Comparison of ENCODE assay signal across 8 cellular contexts in the genomic region with DNA sequence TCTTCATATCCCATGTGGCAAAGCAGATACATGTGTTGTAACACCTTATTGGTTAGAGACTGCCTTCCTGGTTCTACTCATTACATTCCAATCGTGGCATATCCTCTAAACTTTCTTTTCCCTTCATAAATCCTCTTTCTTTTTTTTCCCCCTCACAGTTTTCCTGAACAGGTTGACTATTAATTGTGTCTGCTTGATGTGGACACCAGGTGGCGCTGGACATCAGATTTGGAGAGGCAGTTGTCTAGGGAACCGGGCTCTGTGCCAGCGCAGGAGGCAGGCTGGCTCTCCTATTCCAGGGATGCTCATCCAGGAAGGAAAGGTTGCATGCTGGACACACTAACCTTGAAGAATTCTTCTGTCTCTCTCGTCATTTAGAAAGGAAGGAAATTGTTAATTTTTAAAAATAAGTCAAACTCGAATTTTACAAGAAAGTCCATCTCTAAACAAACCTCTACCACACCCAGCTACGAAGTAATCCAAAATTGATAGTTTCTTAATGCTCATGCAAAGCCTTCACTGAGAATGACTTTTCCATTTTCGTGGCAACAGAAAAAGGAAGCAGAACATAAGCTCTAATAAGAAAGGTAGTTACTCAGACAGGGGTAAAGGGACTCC. TPM values are rescaled to one million over a fixed set of nuclear protein-coding genes. Genes with fewer than 3 reads are reported as not detected.
A peak's percentile ranks its signal among the peaks of the same experiment; 100 is the strongest.
DNase-seq lines count a peak whose midpoint lies in the region; ATAC-seq and TF ChIP-seq lines count a peak whose summit lies in the region.

No MANE protein-coding gene starts in this region.

- DNase-seq in DMS79 treated with DMSO at 0.1 percent for 48 hours (lab: John Stamatoyannopoulos, UW) (peak; percentile 76), KG1 (lab: John Stamatoyannopoulos, UW) (peak; percentile 36), Panc1 (ENCODE audit: low read depth, low spot score) (peak; percentile 35), activated T-helper 1 cell treated with Interleukin-2 at 50 U/mL for 16 hours (ENCODE audit: low read depth) (peak; percentile 28), fibroblast of the aortic adventitia (ENCODE audit: low read depth) (peak; percentile 80), neuronal stem cell (ENCODE audit: low spot score) (peak; percentile 76), substantia nigra (lab: John Stamatoyannopoulos, UW) (peak; percentile 9 to 96 (median 75))

- POLR2A ChIA-PET in Panc1 (lab: Charles Lee) = no interaction called here

- H3K27ac ChIP-seq in Panc1 (ENCODE audit: low read length) = no peak overlapping the region
- no peak overlapping the region for H3K27ac ChIP-seq in neuronal stem cell (replicated peaks; ENCODE audit: low read length)
- no peak overlapping the region for H3K27ac ChIP-seq in substantia nigra (ENCODE audit: low read depth, low read length, poor library complexity, severe bottlenecking)

- no peak overlapping the region for H3K4me2 ChIP-seq in neuronal stem cell (ENCODE audit: insufficient read depth, low read length, poor library complexity, severe bottlenecking)

- in situ Hi-C loops in Panc1 (cut with HindIII; ENCODE audit: low pct_unique_long_range_greater_than_20kb, low sequenced_read_pairs) = no loop called here

- CTCF ChIA-PET in Panc1 (lab: Charles Lee) = no interaction called here

- H2BK120ac ChIP-seq in neuronal stem cell (ENCODE audit: low read depth, low read length) = no peak overlapping the region

- no peaks in the 10 kb centered on the region for H3K79me1 ChIP-seq in neuronal stem cell (ENCODE audit: low read depth, low read length)

- no peak overlapping the region for H3K14ac ChIP-seq in neuronal stem cell (ENCODE audit: low read length)

- no peak overlapping the region for H3K23ac ChIP-seq in neuronal stem cell (ENCODE audit: low read depth, low read length, poor library complexity)

- H3K27me3 ChIP-seq in Panc1 (ENCODE audit: control insufficient read depth, insufficient read depth, low read length) (peaks cover 10% of the 10 kb centered on the region), neuronal stem cell (ENCODE audit: control insufficient read depth in 3 of 3, insufficient read depth in 3 of 3, low read depth in 1 of 3, low read length in 3 of 3) (no peaks in the 10 kb centered on the region)

- no peak overlapping the region for H3K18ac ChIP-seq in neuronal stem cell (ENCODE audit: low read length)

- H2BK15ac ChIP-seq in neuronal stem cell (ENCODE audit: low read length) = no peak overlapping the region

- TF ChIP-seq CTCF in Panc1 (IDR thresholded peaks at IDR 0.05) (peak; percentile 86), fibroblast of the aortic adventitia (IDR thresholded peaks at IDR 0.05; ENCODE audit: insufficient read depth, low read length) (peak; percentile 74)

- H2AFZ ChIP-seq in neuronal stem cell (ENCODE audit: low read length) = no peak overlapping the region

- no peaks in the 10 kb centered on the region for H3K4me1 ChIP-seq in Panc1 (ENCODE audit: control insufficient read depth, insufficient read depth, low read length)
- H3K4me1 ChIP-seq in neuronal stem cell (ENCODE audit: control insufficient read depth in 2 of 2, insufficient read depth in 1 of 2, low read depth in 1 of 2, low read length in 2 of 2) = no peaks in the 10 kb centered on the region

- intact Hi-C loops in Panc1 (cut with micrococcal nuclease; ENCODE audit: unreplicated experiment) = loop anchor here (5.0 to 10.0 kb wide), 2 partner anchors 153 to 1151 kb away; no protein-coding TSS in a partner anchor

- no peaks in the 10 kb centered on the region for H3K36me3 ChIP-seq in Panc1 (ENCODE audit: control insufficient read depth, insufficient read depth, low read length)
- H3K36me3 ChIP-seq in neuronal stem cell (replicated peaks in 1 of 2; ENCODE audit: control insufficient read depth in 2 of 2, insufficient read depth in 2 of 2, low read length in 2 of 2) = no peaks in the 10 kb centered on the region

- H2BK5ac ChIP-seq in neuronal stem cell (ENCODE audit: low read length) = no peak overlapping the region

- no peak overlapping the region for H4K91ac ChIP-seq in neuronal stem cell (ENCODE audit: low read depth, low read length, poor library complexity)

- H3K4ac ChIP-seq in neuronal stem cell (ENCODE audit: low read length) = no peak overlapping the region

- H4K8ac ChIP-seq in neuronal stem cell (ENCODE audit: low read depth, low read length) = no peak overlapping the region

- WGBS in neuronal stem cell (ENCODE audit: extremely low coverage in 2 of 2, insufficient read length in 2 of 2, insufficient replicate concordance in 1 of 2), 2 donors = no CpG with 5 or more reads among the region's 8 CpGs

- no TSS peak for BruUV-seq in Panc1 (replicated peaks; lab: Mats Ljungman, UMichigan)

- no peaks in the 10 kb centered on the region for H3K9me3 ChIP-seq in Panc1 (ENCODE audit: control insufficient read depth, insufficient read depth, low read depth, low read length)
- H3K9me3 ChIP-seq in neuronal stem cell (replicated peaks in 1 of 2; ENCODE audit: control insufficient read depth in 2 of 2, insufficient read depth in 1 of 2, low read depth in 1 of 2, low read length in 2 of 2) = no peaks in the 10 kb centered on the region

- no peak overlapping the region for H3K9ac ChIP-seq in neuronal stem cell (ENCODE audit: low read depth, low read length, poor library complexity)

- H3K4me3 ChIP-seq in Panc1 (ENCODE audit: low read depth in 2 of 2, low read length in 2 of 2) (no peak overlapping the region), fibroblast of the aortic adventitia (ENCODE audit: low read depth, low read length) (no peak overlapping the region), neuronal stem cell (ENCODE audit: low read length in 2 of 2) (no peak overlapping the region)

- no peak overlapping the region for H2AK5ac ChIP-seq in neuronal stem cell (ENCODE audit: low read depth, low read length)

- H2BK12ac ChIP-seq in neuronal stem cell (ENCODE audit: low read length) = no peak overlapping the region

- ATAC-seq in GM21576 (IDR thresholded peaks at IDR 0.05; ENCODE audit: unreplicated experiment) (peak; percentile 70), Panc1 (peak; percentile 75)

RNA-seq across cellular contexts. Expression of a gene that starts 59.4 kb away (rescaled TPM):
- total RNA-seq in Panc1 (2021; ENCODE audit: unreplicated experiment) (not detected), fibroblast of the aortic adventitia (ENCODE audit: low replicate concordance) (not detected in 2 replicates)
- not detected for polyA plus RNA-seq in Panc1 (2012; ENCODE audit: insufficient read length)
- not detected for polyA plus RNA-seq in neuronal stem cell (2013, experiment 1 of 2)
- polyA plus RNA-seq in neuronal stem cell (2013, experiment 2 of 2) = not detected

Comparison
In these comparisons a context has a peak if more than half of its experiments do, and no peak if none do; other contexts are left out.
1. DNase-seq: peak in every context shown above with its lines; median percentile 80 in fibroblast of the aortic adventitia; 76 in DMS79 treated with DMSO at 0.1 percent for 48 hours; 76 in neuronal stem cell; 75 in substantia nigra; 36 in KG1; 35 in Panc1; 28 in activated T-helper 1 cell treated with Interleukin-2 at 50 U/mL for 16 hours.